20 cellular contexts compared by ENCODE assay signal in genomic region chr9:35996358-35996970, GRCh38. TPM values are rescaled to one million over a fixed set of nuclear protein-coding genes. Genes with fewer than 3 reads are reported as not detected.
A peak's percentile ranks its signal among the peaks of the same experiment; 100 is the strongest.
DNase-seq lines count a peak whose midpoint lies in the region; ATAC-seq, FAIRE-seq and TF ChIP-seq lines count a peak whose summit lies in the region.
"Had no signal": no experiment of that assay in that cellular context is flagged by ENCODE, and none has a peak within 500 bp of the region (broad histone marks: within the 10 kb centered on the region; RNA-seq: fewer than 3 reads in every experiment).

No MANE protein-coding gene starts in this region.

- no peak overlapping the region for H3K4me2 ChIP-seq in mammary epithelial cell (ENCODE audit: insufficient read depth, low read depth, low read length)

- H3K27me3 Mint-ChIP-seq in MCF 10A (ENCODE audit: insufficient read depth, unreplicated experiment): peaks cover 49% of the 10 kb centered on the region

- no peak overlapping the region for H3K27ac ChIP-seq in mammary epithelial cell (ENCODE audit: insufficient read depth, low read depth, low read length)
- H3K27ac ChIP-seq in thyroid gland: peak overlapping the region; percentile 37 to 67 (median 53)

- CTCF ChIA-PET in MCF 10A (lab: Yijun Ruan, JAX) (interaction anchor here (0.7 to 1.2 kb wide), 3 partner anchors 13 to 41 kb away, joined by 4 read pairs; no protein-coding TSS in a partner anchor), mammary epithelial cell (lab: Charles Lee; ENCODE audit: low non-redundant PET) (no interaction called here)

- no peak overlapping the region for H3K4me3 Mint-ChIP-seq in MCF 10A (ENCODE audit: unreplicated experiment)
- H3K4me3 Mint-ChIP-seq: activated CD4-positive, alpha-beta memory T cell treated with anti-CD3 and anti-CD28 coated beads, Interleukin-2, amount 10 ng/mL, durations not matched to agents 7 days and 5 days; dendritic cell treated with granulocyte-macrophage colony-stimulating factor and Interleukin-4, amounts not matched to agents 40 ng/mL and 50 ng/mL, for 4 days had no signal

- ATAC-seq in HG03354 (IDR thresholded peaks at IDR 0.05; ENCODE audit: poor library complexity, severe bottlenecking, unreplicated experiment) (no peak), GM18517 (IDR thresholded peaks at IDR 0.05; ENCODE audit: unreplicated experiment) (no peak)
- ATAC-seq: gastrocnemius medialis had no signal

- intact Hi-C loops in MCF 10A (cut with micrococcal nuclease) (no loop called here), mammary epithelial cell (cut with micrococcal nuclease) (no loop called here), thyroid gland (cut with DNase I) (no loop called here)

- FAIRE-seq in GM12892 (lab: Jason Lieb, UNC): no peak
- FAIRE-seq: urothelium cell line had no signal

- TF ChIP-seq CTCF in MCF 10A (IDR thresholded peaks at IDR 0.05; ENCODE audit: unreplicated experiment) (no peak), mammary epithelial cell (conservative IDR thresholded peaks at IDR 0.05 in 1 of 2, IDR thresholded peaks at IDR 0.05 in 1 of 2; ENCODE audit: extremely low read depth in 1 of 2, insufficient read depth in 1 of 2, low read depth in 1 of 2, low read length in 2 of 2) (no peak), astrocyte of the spinal cord (IDR thresholded peaks at IDR 0.05; ENCODE audit: low read depth, low read length) (no peak), thyroid gland (IDR thresholded peaks at IDR 0.05) (no peak)

- H3K9me3 Mint-ChIP-seq in MCF 10A (ENCODE audit: unreplicated experiment): no peaks in the 10 kb centered on the region
- H3K9me3 Mint-ChIP-seq: activated CD4-positive, alpha-beta memory T cell treated with anti-CD3 and anti-CD28 coated beads, Interleukin-2, amount 10 ng/mL, durations not matched to agents 7 days and 5 days had no signal

- in situ Hi-C loops in mammary epithelial cell (cut with MboI; ENCODE audit: low sequenced_read_pairs in 2 of 2) (no loop called here), astrocyte of the spinal cord (cut with HindIII; ENCODE audit: low sequenced_read_pairs) (no loop called here)

- H3K36me3 Mint-ChIP-seq in MCF 10A (ENCODE audit: insufficient read depth, unreplicated experiment): no peaks in the 10 kb centered on the region

- no peak for TF ChIP-seq POLR2A in thyroid gland (IDR thresholded peaks at IDR 0.05)
- no peak for TF ChIP-seq POLR2A in GM12892 (IDR thresholded peaks at IDR 0.05; ENCODE audit: low read depth, low read length)

- H3K9me3 ChIP-seq in mammary epithelial cell (replicated peaks; ENCODE audit: insufficient read depth, low read length) (peaks cover 3% of the 10 kb centered on the region), thyroid gland (no peaks in the 10 kb centered on the region)
- H3K9me3 ChIP-seq: gastrocnemius medialis had no signal

- no peak overlapping the region for H3K9ac ChIP-seq in mammary epithelial cell (ENCODE audit: insufficient read depth, low read length)

- H3K4me1 Mint-ChIP-seq in MCF 10A (ENCODE audit: insufficient read depth, unreplicated experiment): no peaks in the 10 kb centered on the region
- H3K4me1 Mint-ChIP-seq: activated CD4-positive, alpha-beta memory T cell treated with anti-CD3 and anti-CD28 coated beads, Interleukin-2, amount 10 ng/mL, durations not matched to agents 7 days and 5 days had no signal

- H3K4me3 ChIP-seq in mammary epithelial cell (replicated peaks in 1 of 3; ENCODE audit: insufficient read depth in 1 of 3, low read depth in 2 of 3, low read length in 3 of 3) (no peak overlapping the region), astrocyte of the spinal cord (ENCODE audit: low read depth, low read length) (no peak overlapping the region), thyroid gland (replicated peaks in 1 of 3) (no peak overlapping the region)
- H3K4me3 ChIP-seq: gastrocnemius medialis had no signal

- no peaks in the 10 kb centered on the region for H3K4me1 ChIP-seq in mammary epithelial cell (ENCODE audit: insufficient read depth, low read length)
- H3K4me1 ChIP-seq in thyroid gland: peaks cover 7 to 24% of the 10 kb centered on the region in 2 donors
- H3K4me1 ChIP-seq: gastrocnemius medialis had no signal

- H3K27ac Mint-ChIP-seq in MCF 10A (ENCODE audit: low read depth, unreplicated experiment): no peak overlapping the region
- H3K27ac Mint-ChIP-seq: activated CD4-positive, alpha-beta memory T cell treated with anti-CD3 and anti-CD28 coated beads, Interleukin-2, amount 10 ng/mL, durations not matched to agents 7 days and 5 days; dendritic cell treated with granulocyte-macrophage colony-stimulating factor and Interleukin-4, amounts not matched to agents 40 ng/mL and 50 ng/mL, for 4 days had no signal

- H4K20me1 ChIP-seq in mammary epithelial cell (ENCODE audit: insufficient read depth, low read length): no peaks in the 10 kb centered on the region

- H3K27me3 ChIP-seq in mammary epithelial cell (ENCODE audit: insufficient read depth, low read length) (peaks cover 1% of the 10 kb centered on the region), thyroid gland (no peaks in the 10 kb centered on the region)

- no peaks in the 10 kb centered on the region for H3K79me2 ChIP-seq in mammary epithelial cell (ENCODE audit: insufficient read depth, low read length)

- H2AFZ ChIP-seq in mammary epithelial cell (ENCODE audit: low read depth, low read length): no peak overlapping the region

- 64% methylated on average over 1 of the region's 1 CpG for WGBS in mammary epithelial cell (ENCODE audit: low coverage, missing lambda C conversion rate)
- 26 to 35% methylated on average over 1 of the region's 1 CpG for WGBS in thyroid gland, 2 donors

- POLR2A ChIA-PET in MCF 10A (lab: Yijun Ruan, JAX): no interaction called here

- DNase-seq in MCF 10A (ENCODE audit: unreplicated experiment): peak; percentile 35
- no peak for DNase-seq in mammary epithelial cell
- DNase-seq in astrocyte of the spinal cord (ENCODE audit: low read depth, low spot score): peak; percentile 35
- DNase-seq in iPS-NIHi11 (ENCODE audit: low spot score): peak; percentile 33
- peak; percentile 72 to 85 for DNase-seq in thyroid gland
- no peak for DNase-seq in GM12892 (ENCODE audit: insufficient read length)
- DNase-seq: activated CD4-positive, alpha-beta memory T cell treated with anti-CD3 and anti-CD28 coated beads, Interleukin-2, amount 10 ng/mL, durations not matched to agents 7 days and 5 days; gastrocnemius medialis; KG1; NCI-H2029 treated with DMSO at 0.1 percent for 48 hours; occipital lobe; OCI-M1; stimulated activated CD8-positive, alpha-beta memory T cell treated with anti-CD3 and anti-CD28 coated beads, Interleukin-4, amount 100 ng/mL, for 48 hours had no signal

- no TSS peak for BruUV-seq in MCF 10A (replicated peaks; lab: Mats Ljungman, UMichigan)
- BruUV-seq in mammary epithelial cell (replicated peaks; lab: Mats Ljungman, UMichigan): no TSS peak

- dilution Hi-C loops in mammary epithelial cell (cut with HindIII; ENCODE audit: low sequenced_read_pairs): no loop called here

- H3K36me3 ChIP-seq in mammary epithelial cell (ENCODE audit: insufficient read depth, low read length) (no peaks in the 10 kb centered on the region), thyroid gland (no peaks in the 10 kb centered on the region)
- H3K36me3 ChIP-seq: gastrocnemius medialis had no signal

RNA-seq across cellular contexts. Expression of gene OR2S2, which starts 38.5 kb away (rescaled TPM):
- total RNA-seq in MCF 10A (2022) (not detected in 2 replicates), mammary epithelial cell (under 1 TPM; 0.28 to 0.33 TPM), thyroid gland (not detected)
- polyA plus RNA-seq in mammary epithelial cell: not detected
- not detected for polyA minus RNA-seq in mammary epithelial cell
- polyA plus RNA-seq in GM12892 (2012; ENCODE audit: missing spikeins): not detected
- total RNA-seq: A172; activated CD4-positive, alpha-beta memory T cell treated with anti-CD3 and anti-CD28 coated beads, Interleukin-2, amount 10 ng/mL, durations not matched to agents 7 days and 5 days; gastrocnemius medialis; lung microvascular endothelial cell; occipital lobe; T-helper 1 cell treated with Interleukin-12 subunit alpha and Interleukin-12 subunit beta and Interleukin-4 antibody, amounts not matched to agents 30 ng/mL and 1 ng/mL, for 36 hours had no signal

RNA-seq across cellular contexts. Expression of gene RECK, which starts 40.2 kb away (rescaled TPM):
- total RNA-seq in MCF 10A (2022) (3.3 and 3.7 TPM in 2 replicates), mammary epithelial cell (10 to 100 TPM in 1 of 2 donors, 1 to 10 TPM in 1; 5.6 to 12.7 TPM), thyroid gland (10 to 100 TPM in 3 of 4 donors, 1 to 10 TPM in 1; 7.1 to 20.0 (median 18.6) TPM)
- polyA plus RNA-seq in mammary epithelial cell: 4.1 TPM
- polyA minus RNA-seq in mammary epithelial cell: 5.5 TPM
- polyA plus RNA-seq in GM12892 (2012; ENCODE audit: missing spikeins): 3.9 TPM

Comparison
In these comparisons a context has a peak if more than half of its experiments do, and no peak if none do; other contexts are left out.
1. DNase-seq: peak in MCF 10A (single experiment), astrocyte of the spinal cord (single experiment), iPS-NIHi11 (single experiment) and thyroid gland (2 of 2); none in mammary epithelial cell (single experiment) and GM12892 (single experiment).